1 cellular context compared by ENCODE assay signal in the genomic region with DNA sequence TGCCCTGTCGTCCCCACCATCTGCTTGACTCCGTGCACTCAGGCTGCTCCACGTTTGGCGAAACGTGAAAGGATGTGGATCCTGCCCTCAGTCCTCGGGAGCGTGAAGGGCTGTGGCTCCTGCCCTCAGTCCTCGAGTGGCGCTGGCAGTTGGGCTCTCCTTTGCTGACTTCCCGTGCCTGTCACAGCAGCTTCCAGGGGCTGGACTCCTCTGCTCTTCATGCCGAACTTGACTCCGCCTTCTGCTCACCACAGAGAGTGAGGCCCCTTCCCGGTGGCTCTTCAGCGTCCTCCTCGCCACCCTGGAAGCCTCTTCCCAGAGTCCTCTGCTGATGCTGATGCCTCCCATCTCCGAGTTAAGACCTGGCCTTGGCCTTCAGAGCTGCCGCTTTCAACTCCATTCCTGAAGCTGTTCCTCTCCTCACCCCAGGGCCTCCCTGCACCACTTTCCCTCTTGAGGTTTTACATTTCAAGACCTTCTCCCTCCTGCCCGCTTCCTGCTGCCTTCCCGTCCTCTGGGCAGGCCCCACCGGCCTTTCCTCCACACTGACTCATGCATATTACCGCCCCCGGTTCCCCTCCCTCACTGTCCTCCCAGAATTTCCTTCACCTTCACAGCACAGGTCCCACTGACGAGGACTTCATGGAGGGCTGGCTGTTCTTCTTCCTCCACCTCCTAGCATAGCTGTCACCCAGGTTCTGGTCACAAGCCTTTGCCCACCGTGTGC.
TF ChIP-seq lines count a peak whose summit lies in the region.

No MANE protein-coding gene starts in this region.

TF ChIP-seq in H1, 55 proteins besides CTCF, POLR2A, EP300 and RAD21:
- TF ChIP-seq SP4 (IDR thresholded peaks at IDR 0.05; ENCODE audit: low read length) (no peak), EZH2 (IDR thresholded peaks at IDR 0.05; ENCODE audit: low read depth, low read length, severe bottlenecking) (no peak), SUZ12 (IDR thresholded peaks at IDR 0.05; ENCODE audit: low read length) (no peak), JUND (IDR thresholded peaks at IDR 0.05; ENCODE audit: low read length) (no peak), SAP30 (IDR thresholded peaks at IDR 0.05; ENCODE audit: insufficient read depth, insufficient replicate concordance, low read length) (no peak), JUN (IDR thresholded peaks at IDR 0.05; ENCODE audit: low read depth, low read length) (no peak), PHF8 (conservative IDR thresholded peaks at IDR 0.05; ENCODE audit: low read depth, low read length) (no peak)
